Comparison of ENCODE assay signal across 16 cellular contexts in genomic region chr17:9973689-9974459, GRCh38.
DNase-seq lines count a peak whose midpoint lies in the region; TF ChIP-seq lines count a peak whose summit lies in the region.
"Had no signal": no experiment of that assay in that cellular context is flagged by ENCODE, and none has a peak within 500 bp of the region (broad histone marks: within the 10 kb centered on the region; RNA-seq: fewer than 3 reads in every experiment).

No MANE protein-coding gene starts in this region.

- no peaks in the 10 kb centered on the region for H3K27me3 ChIP-seq in thyroid gland

- peaks cover 25% of the 10 kb centered on the region for H3K4me1 ChIP-seq in HEK293 (ENCODE audit: control insufficient read depth, insufficient read depth, low read length)
- peaks cover 0 to 2% of the 10 kb centered on the region in 2 donors for H3K4me1 ChIP-seq in thyroid gland

- H3K4me3 ChIP-seq in HEK293 (ENCODE audit: low read depth, low read length): no peak overlapping the region
- H3K4me3 ChIP-seq in choroid plexus epithelial cell (ENCODE audit: low read depth, low read length): no peak overlapping the region
- no peak overlapping the region for H3K4me3 ChIP-seq in skin epidermis
- no peak overlapping the region for H3K4me3 ChIP-seq in thyroid gland (replicated peaks in 1 of 3)

- peak overlapping the region; percentile 84 for H3K27ac Mint-ChIP-seq in mesothelial cell of epicardium
- H3K27ac Mint-ChIP-seq: activated CD4-positive, alpha-beta T cell treated with anti-CD3 and anti-CD28 coated beads for 36 hours; activated naive CD4-positive, alpha-beta T cell treated with anti-CD3 and anti-CD28 coated beads, Interleukin-2, amount 50 U/mL, for 24 hours; B cell; naive thymus-derived CD4-positive, alpha-beta T cell; stimulated activated naive CD8-positive, alpha-beta T cell treated with anti-CD3 and anti-CD28 coated beads, Interleukin-15, Interleukin-2, amounts not matched to agents 100 ng/mL and 50 ng/mL, for 24 hours; T-helper 17 cell had no signal

- no peaks in the 10 kb centered on the region for H3K9me3 ChIP-seq in HEK293 (ENCODE audit: control insufficient read depth, insufficient read depth, low read depth, low read length)
- H3K9me3 ChIP-seq in thyroid gland: no peaks in the 10 kb centered on the region

- POLR2A ChIA-PET in HEK293 (lab: Yijun Ruan, JAX): interaction anchor here (0.6 to 0.7 kb wide), 2 partner anchors 146 to 654 kb away, joined by 4 to 5 read pairs; no protein-coding TSS in a partner anchor

- no peak for TF ChIP-seq POLR2A in thyroid gland (IDR thresholded peaks at IDR 0.05)

- TF ChIP-seq CTCF in HEK293 (tag by site-specific recombination; IDR thresholded peaks at IDR 0.05): no peak
- TF ChIP-seq CTCF in choroid plexus epithelial cell (conservative IDR thresholded peaks at IDR 0.05; ENCODE audit: low read depth, low read length): no peak
- TF ChIP-seq CTCF in mesothelial cell of epicardium (IDR thresholded peaks at IDR 0.05; ENCODE audit: unreplicated experiment): no peak
- no peak for TF ChIP-seq CTCF in thyroid gland (IDR thresholded peaks at IDR 0.05)

- DNase-seq in choroid plexus epithelial cell (ENCODE audit: low read depth) (peak; percentile 19), mesothelial cell of epicardium (ENCODE audit: low spot score in 2 of 2, unreplicated experiment in 2 of 2) (no peak), activated gamma-delta T cell treated with Interleukin-2 at 50 U/mL for 16 hours (no peak), NCI-H1694 (lab: John Stamatoyannopoulos, UW) (no peak), thyroid gland (no peak), AG08396 (ENCODE audit: low spot score) (no peak)
- DNase-seq: activated CD4-positive, alpha-beta T cell treated with anti-CD3 and anti-CD28 coated beads for 36 hours; naive thymus-derived CD4-positive, alpha-beta T cell; NCI-H146; T-helper 17 cell had no signal

- no peaks in the 10 kb centered on the region for H3K27me3 Mint-ChIP-seq in mesothelial cell of epicardium (ENCODE audit: low read depth)
- H3K27me3 Mint-ChIP-seq: activated CD4-positive, alpha-beta T cell treated with anti-CD3 and anti-CD28 coated beads for 36 hours; B cell; central memory CD8-positive, alpha-beta T cell; stimulated activated naive CD8-positive, alpha-beta T cell treated with anti-CD3 and anti-CD28 coated beads, Interleukin-15, Interleukin-2, amounts not matched to agents 100 ng/mL and 50 ng/mL, for 24 hours had no signal

- H3K27ac ChIP-seq in HEK293 (ENCODE audit: extremely low read depth, low read depth, low read length) (peak overlapping the region; percentile 83), skin epidermis (peak overlapping the region in 13 of 21 experiments; percentile 23 to 79 (median 33)), thyroid gland (no peak overlapping the region)

- H3K9me3 Mint-ChIP-seq in mesothelial cell of epicardium: no peaks in the 10 kb centered on the region
- H3K9me3 Mint-ChIP-seq: activated naive CD4-positive, alpha-beta T cell treated with anti-CD3 and anti-CD28 coated beads, Interleukin-2, amount 50 U/mL, for 24 hours; central memory CD8-positive, alpha-beta T cell; stimulated activated naive CD8-positive, alpha-beta T cell treated with anti-CD3 and anti-CD28 coated beads, Interleukin-15, Interleukin-2, amounts not matched to agents 100 ng/mL and 50 ng/mL, for 24 hours had no signal

- CTCF ChIA-PET in HEK293 (lab: Yijun Ruan, JAX): interaction anchor here (0.6 to 1.3 kb wide), 6 partner anchors 9 to 676 kb away, joined by 3 to 4 read pairs (median 3); no protein-coding TSS in a partner anchor

- H3K36me3 ChIP-seq in HEK293 (ENCODE audit: control insufficient read depth in 2 of 2, insufficient read depth in 1 of 2, low read length in 2 of 2): no peaks in the 10 kb centered on the region
- H3K36me3 ChIP-seq in thyroid gland: no peaks in the 10 kb centered on the region

- intact Hi-C loops in thyroid gland (cut with DNase I): no loop called here

- H3K4me1 Mint-ChIP-seq in mesothelial cell of epicardium: peaks cover 41% of the 10 kb centered on the region
- H3K4me1 Mint-ChIP-seq: activated naive CD4-positive, alpha-beta T cell treated with anti-CD3 and anti-CD28 coated beads, Interleukin-2, amount 50 U/mL, for 24 hours; B cell; T-helper 17 cell had no signal

- WGBS in thyroid gland, 2 donors: 36 to 42% methylated on average over 13 of the region's 13 CpGs

- no peaks in the 10 kb centered on the region for H3K36me3 Mint-ChIP-seq in mesothelial cell of epicardium
- H3K36me3 Mint-ChIP-seq: activated naive CD4-positive, alpha-beta T cell treated with anti-CD3 and anti-CD28 coated beads, Interleukin-2, amount 50 U/mL, for 24 hours; naive thymus-derived CD4-positive, alpha-beta T cell had no signal

- H3K4me3 Mint-ChIP-seq in mesothelial cell of epicardium: peak overlapping the region; percentile 39
- H3K4me3 Mint-ChIP-seq: activated CD4-positive, alpha-beta T cell treated with anti-CD3 and anti-CD28 coated beads for 36 hours; activated naive CD4-positive, alpha-beta T cell treated with anti-CD3 and anti-CD28 coated beads, Interleukin-2, amount 50 U/mL, for 24 hours; B cell; central memory CD8-positive, alpha-beta T cell; naive thymus-derived CD4-positive, alpha-beta T cell; stimulated activated naive CD8-positive, alpha-beta T cell treated with anti-CD3 and anti-CD28 coated beads, Interleukin-15, Interleukin-2, amounts not matched to agents 100 ng/mL and 50 ng/mL, for 24 hours; T-helper 17 cell had no signal

TF ChIP-seq in HEK293, 187 proteins besides CTCF, POLR2A, EP300 and RAD21 (continues in another document):
- no peak for TF ChIP-seq KLF17 (tag by site-specific recombination; IDR thresholded peaks at IDR 0.05)
- TF ChIP-seq GLIS1 (tag by site-specific recombination; IDR thresholded peaks at IDR 0.05): peak; percentile 63
- peak; percentile 54 for TF ChIP-seq WT1 (tag by site-specific recombination; IDR thresholded peaks at IDR 0.05)
- no peak for TF ChIP-seq SALL2 (tag by site-specific recombination; IDR thresholded peaks at IDR 0.05; ENCODE audit: borderline replicate concordance)
- 0 out of 2 replicates have a peak, but pooled peaks have one; percentile 29 for TF ChIP-seq OSR2 (tag by site-specific recombination; IDR thresholded peaks at IDR 0.05)
- TF ChIP-seq ZNF777 (tag by site-specific recombination; IDR thresholded peaks at IDR 0.05; ENCODE audit: borderline replicate concordance): 0 out of 2 replicates have a peak, but pooled peaks have one; percentile 17
- TF ChIP-seq HIC1 (tag by site-specific recombination; IDR thresholded peaks at IDR 0.05): no peak
- TF ChIP-seq ZNF184 (tag by site-specific recombination; IDR thresholded peaks at IDR 0.05): no peak
- TF ChIP-seq PRDM4 (tag by site-specific recombination; IDR thresholded peaks at IDR 0.05): peak; percentile 35; the same call in 1 of the 2 replicates
- TF ChIP-seq OVOL3 (tag by site-specific recombination; IDR thresholded peaks at IDR 0.05): 0 out of 2 replicates have a peak, but pooled peaks have one; percentile 14
- no peak for TF ChIP-seq TRIM28 (IDR thresholded peaks at IDR 0.05; ENCODE audit: borderline replicate concordance, low read length)

Comparison
In these comparisons a context has a peak if more than half of its experiments do, and no peak if none do; other contexts are left out.
1. H3K27ac ChIP-seq: peak in HEK293 (single experiment) and skin epidermis (13 of 21); none in thyroid gland (0 of 3).